ENCODE assay signal across 7 cellular contexts in the genomic region with DNA sequence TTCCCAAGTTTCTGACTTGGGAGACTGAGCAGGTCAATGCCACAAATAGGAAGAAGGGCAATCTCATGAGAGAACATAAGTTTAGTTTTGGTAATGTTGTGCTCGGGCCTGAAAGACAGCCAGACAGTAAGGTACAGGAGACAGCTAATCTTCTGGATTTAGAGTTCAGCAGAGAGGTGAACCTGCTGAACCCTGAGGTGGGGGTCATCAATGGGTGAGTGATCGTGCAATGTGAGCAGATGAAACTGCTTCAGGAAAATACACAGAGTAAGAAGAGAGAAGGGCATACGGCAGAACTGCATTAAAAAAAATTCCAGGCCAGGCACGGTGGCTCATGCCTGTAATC. TPM values are rescaled to one million over a fixed set of nuclear protein-coding genes. Genes with fewer than 3 reads are reported as not detected.
A peak's percentile ranks its signal among the peaks of the same experiment; 100 is the strongest.
DNase-seq lines count a peak whose midpoint lies in the region; ATAC-seq and TF ChIP-seq lines count a peak whose summit lies in the region.

No MANE protein-coding gene starts in this region.

- ATAC-seq in GM19463 (IDR thresholded peaks at IDR 0.05; ENCODE audit: unreplicated experiment): peak; percentile 20
- ATAC-seq in IMR-90 (ENCODE audit: low read depth): no peak
- ATAC-seq in stimulated activated naive B cell treated with anti-CD40 and anti-IgM and Interleukin-4, amounts not matched to agents 10 μg/mL and 1 μg/mL and 100 μg/mL, for 72 hours (replicated peaks): no peak

- H2BK15ac ChIP-seq in IMR-90 (ENCODE audit: low read depth, low read length): peak overlapping the region; percentile 93; the same call in 2 of the 3 replicates

- H3K4ac ChIP-seq in IMR-90 (ENCODE audit: low read depth, low read length): peak overlapping the region; percentile 65

- H2BK120ac ChIP-seq in IMR-90 (ENCODE audit: low read depth, low read length): peak overlapping the region; percentile 61

- peaks cover 16 to 46% of the 10 kb centered on the region in 2 experiments for H3K79me1 ChIP-seq in IMR-90 (ENCODE audit: low read depth in 1 of 2, low read length in 2 of 2)

- POLR2A ChIA-PET in IMR-90 (lab: Charles Lee; ENCODE audit: unreplicated experiment): no interaction called here

- TF ChIP-seq CTCF in IMR-90 (conservative IDR thresholded peaks at IDR 0.05; ENCODE audit: low read depth, low read length): no peak
- TF ChIP-seq CTCF in endodermal cell (conservative IDR thresholded peaks at IDR 0.05): no peak
- TF ChIP-seq CTCF in GM13977 (IDR thresholded peaks at IDR 0.05; ENCODE audit: extremely low read depth, insufficient read depth, missing control alignments): no peak

- H3K9me1 ChIP-seq in IMR-90 (ENCODE audit: insufficient read depth, low read length): peaks cover 7% of the 10 kb centered on the region; the same call in 1 of the 2 replicates

- H2AK5ac ChIP-seq in IMR-90 (ENCODE audit: low read depth, low read length): peak overlapping the region; percentile 70; the same call in 1 of the 2 replicates

- intact Hi-C loops in IMR-90 (cut with micrococcal nuclease): loop anchor here (2.0 kb wide), 1 partner anchor 23 kb away; a partner anchor contains a TSS

- no peak overlapping the region for H3K4me3 Mint-ChIP-seq in endodermal cell
- H3K4me3 Mint-ChIP-seq in stimulated activated naive B cell treated with anti-CD40 and anti-IgM and Interleukin-4, amounts not matched to agents 10 μg/mL and 1 μg/mL and 100 μg/mL, for 72 hours: peak overlapping the region; percentile 61 to 84

- peak overlapping the region; percentile 53 for H2BK20ac ChIP-seq in IMR-90 (ENCODE audit: low read depth, low read length)

- 0 out of 2 replicates have a peak overlapping the region, but pooled peaks have one; percentile 36 for H3K9ac ChIP-seq in IMR-90 (ENCODE audit: low read depth, low read length)
- no peak overlapping the region for H3K9ac ChIP-seq in endodermal cell (ENCODE audit: extremely low read depth, low read length, poor library complexity, severe bottlenecking)

- no TSS peak for BruUV-seq in IMR-90 (replicated peaks; lab: Mats Ljungman, UMichigan)

- peak overlapping the region; percentile 48; the same call in 1 of the 2 replicates for H3K23ac ChIP-seq in IMR-90 (ENCODE audit: low read depth, low read length)

- H4K91ac ChIP-seq in IMR-90 (ENCODE audit: insufficient read depth, low read depth, low read length): peak overlapping the region; percentile 40

- H3K4me3 ChIP-seq in IMR-90 (ENCODE audit: insufficient read depth, low read depth, low read length) (no peak overlapping the region), endodermal cell (ENCODE audit: low read length) (no peak overlapping the region)

- peak overlapping the region; percentile 38; the same call in 1 of the 2 replicates for H4K5ac ChIP-seq in IMR-90 (ENCODE audit: low read depth, low read length)

- H4K20me1 ChIP-seq in IMR-90 (ENCODE audit: insufficient read depth, low read length): no peaks in the 10 kb centered on the region

- H4K8ac ChIP-seq in IMR-90 (ENCODE audit: low read depth in 2 of 2, low read length in 2 of 2): peak overlapping the region in 1 of 2 experiments; percentile 14; a peak in 3 of 4 replicates

- no peaks in the 10 kb centered on the region for H3K27me3 Mint-ChIP-seq in endodermal cell (ENCODE audit: insufficient read depth)
- no peaks in the 10 kb centered on the region for H3K27me3 Mint-ChIP-seq in stimulated activated naive B cell treated with anti-CD40 and anti-IgM and Interleukin-4, amounts not matched to agents 10 μg/mL and 1 μg/mL and 100 μg/mL, for 72 hours

- H3K27ac ChIP-seq in IMR-90 (ENCODE audit: insufficient read depth, low read length): peak overlapping the region; percentile 35; the same call in 1 of the 2 replicates
- H3K27ac ChIP-seq in endodermal cell (ENCODE audit: low read depth, low read length): no peak overlapping the region

- no peak for TF ChIP-seq RAD21 in IMR-90 (IDR thresholded peaks at IDR 0.05; ENCODE audit: low read length)

- H3K4me1 ChIP-seq in IMR-90 (ENCODE audit: control insufficient read depth, insufficient read depth, low read length) (peaks cover 7% of the 10 kb centered on the region), endodermal cell (ENCODE audit: control insufficient read depth, insufficient read depth, low read length) (no peaks in the 10 kb centered on the region)

- peaks cover 5% of the 10 kb centered on the region for H3K9me3 Mint-ChIP-seq in endodermal cell
- no peaks in the 10 kb centered on the region for H3K9me3 Mint-ChIP-seq in stimulated activated naive B cell treated with anti-CD40 and anti-IgM and Interleukin-4, amounts not matched to agents 10 μg/mL and 1 μg/mL and 100 μg/mL, for 72 hours

- peak overlapping the region; percentile 31 for H3K18ac ChIP-seq in IMR-90 (ENCODE audit: low read depth, low read length)

- H3K14ac ChIP-seq in IMR-90 (replicated peaks; ENCODE audit: low read depth, low read length): peak overlapping the region; percentile 42

- WGBS in IMR-90 (ENCODE audit: extremely low coverage in 2 of 2, insufficient read length in 1 of 2), 2 experiments: 88% methylated on average over 2 of the region's 4 CpGs; no CpG with 5 or more reads in 1 of the 2 experiments
- WGBS in endodermal cell (ENCODE audit: insufficient coverage in 1 of 2, insufficient read length in 1 of 2), 2 experiments: 92 to 98% methylated on average over 4 of the region's 4 CpGs

- H3K27ac Mint-ChIP-seq in endodermal cell: peak overlapping the region; percentile 22
- H3K27ac Mint-ChIP-seq in stimulated activated naive B cell treated with anti-CD40 and anti-IgM and Interleukin-4, amounts not matched to agents 10 μg/mL and 1 μg/mL and 100 μg/mL, for 72 hours: peak overlapping the region; percentile 98

- no peak for TF ChIP-seq POLR2A in IMR-90 (IDR thresholded peaks at IDR 0.05; ENCODE audit: low read depth, low read length)

- H3K36me3 ChIP-seq in IMR-90 (ENCODE audit: control insufficient read depth, insufficient read depth, low read length): 0 out of 2 replicates have a peak, but pooled peaks cover 1% of the 10 kb centered on the region
- H3K36me3 ChIP-seq in endodermal cell (ENCODE audit: control insufficient read depth, insufficient read depth, low read length): no peaks in the 10 kb centered on the region

- peaks cover 6% of the 10 kb centered on the region for H3K4me1 Mint-ChIP-seq in endodermal cell
- H3K4me1 Mint-ChIP-seq in stimulated activated naive B cell treated with anti-CD40 and anti-IgM and Interleukin-4, amounts not matched to agents 10 μg/mL and 1 μg/mL and 100 μg/mL, for 72 hours: peaks cover 34 to 81% of the 10 kb centered on the region in 2 donors

- in situ Hi-C loops in IMR-90 (cut with MboI; ENCODE audit: low sequenced_read_pairs): no loop called here
- in situ Hi-C loops in GM13977 (cut with MboI; ENCODE audit: low pct_unique_long_range_greater_than_20kb, low sequenced_read_pairs, unreplicated experiment): no loop called here

- peaks cover 50% of the 10 kb centered on the region for H3K36me3 Mint-ChIP-seq in endodermal cell (ENCODE audit: low read depth)
- H3K36me3 Mint-ChIP-seq in stimulated activated naive B cell treated with anti-CD40 and anti-IgM and Interleukin-4, amounts not matched to agents 10 μg/mL and 1 μg/mL and 100 μg/mL, for 72 hours: peaks cover 51 to 62% of the 10 kb centered on the region in 2 donors

- peak overlapping the region; percentile 42 for H2BK5ac ChIP-seq in IMR-90 (ENCODE audit: low read depth, low read length, poor library complexity, severe bottlenecking)

- peak overlapping the region; percentile 71; the same call in 1 of the 2 replicates for H3K4me2 ChIP-seq in IMR-90 (ENCODE audit: low read depth, low read length)

- no peak overlapping the region for H3K56ac ChIP-seq in IMR-90 (ENCODE audit: extremely low read depth, insufficient read depth, low read length)

- H3K9me3 ChIP-seq in IMR-90 (ENCODE audit: control insufficient read depth, insufficient read depth, low read length) (no peaks in the 10 kb centered on the region), endodermal cell (ENCODE audit: control insufficient read depth, low read length) (peaks cover 14% of the 10 kb centered on the region)

- CTCF ChIA-PET in IMR-90 (lab: Yijun Ruan, JAX): interaction anchor here (0.8 kb wide), 1 partner anchor 17 kb away, joined by 3 read pairs; no protein-coding TSS in a partner anchor

- dilution Hi-C loops in IMR-90 (cut with HindIII; ENCODE audit: low sequenced_read_pairs, unreplicated experiment): no loop called here

- no peaks in the 10 kb centered on the region for H3K27me3 ChIP-seq in IMR-90 (ENCODE audit: control insufficient read depth, insufficient read depth, low read length)
- H3K27me3 ChIP-seq in endodermal cell (ENCODE audit: control insufficient read depth, insufficient read depth, low read length, poor library complexity, severe bottlenecking): no peaks in the 10 kb centered on the region

- H2AK9ac ChIP-seq in IMR-90 (replicated peaks; ENCODE audit: low read depth, low read length, poor library complexity): no peak overlapping the region

- no peak overlapping the region for H2AFZ ChIP-seq in IMR-90 (replicated peaks; ENCODE audit: low read length, poor library complexity)

- DNase-seq in IMR-90 (no peak), endodermal cell (no peak), activated gamma-delta T cell treated with Interleukin-2 at 50 U/mL for 16 hours (no peak), GM13977 (ENCODE audit: low spot score) (no peak)
- DNase-seq in stimulated activated naive B cell treated with anti-CD40 and anti-IgM and Interleukin-4, amounts not matched to agents 10 μg/mL and 1 μg/mL and 100 μg/mL, for 72 hours: no peak
- no peak for DNase-seq in stimulated activated CD4-positive, alpha-beta T cell treated with anti-CD3 and anti-CD28 coated beads, Interleukin-1b, Interleukin-23, amount 100 ng/mL, for 48 hours

TF ChIP-seq in IMR-90, 13 proteins besides CTCF, POLR2A, EP300 and RAD21 (continues in another document):
- TF ChIP-seq, protein P1, sequence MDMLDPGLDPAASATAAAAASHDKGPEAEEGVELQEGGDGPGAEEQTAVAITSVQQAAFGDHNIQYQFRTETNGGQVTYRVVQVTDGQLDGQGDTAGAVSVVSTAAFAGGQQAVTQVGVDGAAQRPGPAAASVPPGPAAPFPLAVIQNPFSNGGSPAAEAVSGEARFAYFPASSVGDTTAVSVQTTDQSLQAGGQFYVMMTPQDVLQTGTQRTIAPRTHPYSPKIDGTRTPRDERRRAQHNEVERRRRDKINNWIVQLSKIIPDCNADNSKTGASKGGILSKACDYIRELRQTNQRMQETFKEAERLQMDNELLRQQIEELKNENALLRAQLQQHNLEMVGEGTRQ (IDR thresholded peaks at IDR 0.05; ENCODE audit: low read depth, low read length): no peak

RNA-seq across cellular contexts. Expression of a gene that starts 23.3 kb away (rescaled TPM):
- 8.3 and 10.8 TPM in 2 replicates for total RNA-seq in IMR-90 (2012; rRNA removed)
- 11.8 and 12.6 TPM in 2 replicates for polyA plus RNA-seq in IMR-90 (2012; rRNA removed)
- polyA plus RNA-seq in IMR-90 (2012; cell fraction: cytosol; rRNA removed): 6.2 and 10.4 TPM in 2 replicates
- polyA plus RNA-seq in IMR-90 (2012; cell fraction: nucleus; rRNA removed; ENCODE audit: low replicate concordance): 31.5 and 32.7 TPM in 2 replicates
- total RNA-seq in endodermal cell: 10 to 100 TPM; 17.2 to 18.3 TPM
- polyA plus RNA-seq in endodermal cell (2013, experiment 1 of 2): 17.0 TPM
- polyA plus RNA-seq in endodermal cell (2013, experiment 2 of 2): 14.1 TPM

RNA-seq across cellular contexts. Expression of a gene that starts 36.2 kb away (rescaled TPM):
- total RNA-seq in IMR-90 (2012; rRNA removed): 50.2 and 67.2 TPM in 2 replicates
- 15.4 and 20.4 TPM in 2 replicates for polyA plus RNA-seq in IMR-90 (2012; rRNA removed)
- 2.2 and 3.6 TPM in 2 replicates for polyA plus RNA-seq in IMR-90 (2012; cell fraction: cytosol; rRNA removed)
- polyA plus RNA-seq in IMR-90 (2012; cell fraction: nucleus; rRNA removed; ENCODE audit: low replicate concordance): 1.6 and 12.9 TPM in 2 replicates
- total RNA-seq in endodermal cell: 10 to 100 TPM; 39.0 to 41.5 TPM
- polyA plus RNA-seq in endodermal cell (2013, experiment 1 of 2): 42.7 TPM
- 38.0 TPM for polyA plus RNA-seq in endodermal cell (2013, experiment 2 of 2)
